Comparison of ENCODE assay signal across 18 cellular contexts in the genomic region with DNA sequence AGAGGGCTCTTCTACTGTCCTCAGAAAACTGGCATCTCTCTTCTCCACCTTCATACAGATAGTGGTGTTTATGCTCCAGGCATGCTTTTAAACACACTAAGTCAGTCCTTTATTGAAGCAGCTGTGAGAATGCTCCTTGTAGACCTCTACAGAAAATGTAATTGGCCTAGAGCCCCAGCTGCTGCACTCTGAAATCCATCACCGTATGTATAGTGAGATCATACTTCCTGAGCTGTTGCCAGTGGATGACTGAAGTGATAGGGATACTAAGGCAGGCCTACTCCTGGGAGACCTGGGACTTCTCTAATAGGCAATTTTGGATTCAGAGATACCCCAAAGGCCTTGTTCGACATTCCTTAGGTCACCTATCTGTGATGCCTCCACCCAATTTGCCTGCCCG.
"Had no signal": no experiment of that assay in that cellular context is flagged by ENCODE, and none has a peak within 500 bp of the region (broad histone marks: within the 10 kb centered on the region; RNA-seq: fewer than 3 reads in every experiment).

No MANE protein-coding gene starts in this region.

- DNase-seq: activated B cell treated with CpG ODN at 0.5 μM for 24 hours; activated CD4-positive, alpha-beta T cell treated with anti-CD3 and anti-CD28 coated beads, Interleukin-2, amount 10 ng/mL, durations not matched to agents 7 days and 5 days; activated CD8-positive, alpha-beta memory T cell treated with anti-CD3 and anti-CD28 coated beads for 24 hours; activated naive CD4-positive, alpha-beta T cell treated with anti-CD3 and anti-CD28 coated beads, Interleukin-2, amount 10 ng/mL, durations not matched to agents 7 days and 5 days; adrenal gland; body of pancreas; endodermal cell; heart left ventricle; ovary; sigmoid colon; stimulated activated CD4-positive, alpha-beta T cell treated with anti-CD3 and anti-CD28 coated beads, Interleukin-4, amount 100 ng/mL, for 1 hour; stimulated activated CD8-positive, alpha-beta memory T cell treated with anti-CD3 and anti-CD28 coated beads, Interleukin-4, amount 100 ng/mL, for 48 hours; stimulated activated naive CD8-positive, alpha-beta T cell treated with anti-CD3 and anti-CD28 coated beads, Interleukin-15, amount 100 ng/mL, for 72 hours had no signal

- H3K27ac Mint-ChIP-seq: activated B cell treated with CpG ODN at 0.5 μM for 24 hours; activated CD4-positive, alpha-beta T cell treated with anti-CD3 and anti-CD28 coated beads, Interleukin-2, amount 10 ng/mL, durations not matched to agents 7 days and 5 days; activated naive CD4-positive, alpha-beta T cell treated with anti-CD3 and anti-CD28 coated beads, Interleukin-2, amount 10 ng/mL, durations not matched to agents 7 days and 5 days; activated T-helper 17 cell treated with anti-CD3 and anti-CD28 coated beads, Interleukin-2, amount 50 U/mL, for 72 hours; dendritic cell treated with granulocyte-macrophage colony-stimulating factor and Interleukin-4, amounts not matched to agents 40 ng/mL and 50 ng/mL, for 4 days; endodermal cell; natural killer cell treated with Interleukin-12 subunit alpha and Interleukin-12 subunit beta and Interleukin-15 and Interleukin-18, amount 100 ng/mL, for 72 hours; stimulated activated naive CD8-positive, alpha-beta T cell treated with anti-CD3 and anti-CD28 coated beads, Interleukin-15, amount 100 ng/mL, for 72 hours; T-helper 1 cell treated with Interleukin-12 subunit alpha and Interleukin-12 subunit beta and Interleukin-4 antibody, amounts not matched to agents 30 μg/mL and 1 μg/mL, for 36 hours had no signal

- H3K27ac ChIP-seq: adrenal gland, body of pancreas, heart left ventricle, ovary, sigmoid colon, thoracic aorta had no signal

- H3K27me3 ChIP-seq: adrenal gland, body of pancreas, heart left ventricle, ovary, sigmoid colon had no signal

- H3K4me1 ChIP-seq: adrenal gland, body of pancreas, heart left ventricle, sigmoid colon had no signal

- H3K9me3 Mint-ChIP-seq: activated B cell treated with CpG ODN at 0.5 μM for 24 hours; activated CD4-positive, alpha-beta T cell treated with anti-CD3 and anti-CD28 coated beads, Interleukin-2, amount 10 ng/mL, durations not matched to agents 7 days and 5 days; activated naive CD4-positive, alpha-beta T cell treated with anti-CD3 and anti-CD28 coated beads, Interleukin-2, amount 10 ng/mL, durations not matched to agents 7 days and 5 days; dendritic cell treated with granulocyte-macrophage colony-stimulating factor and Interleukin-4, amounts not matched to agents 40 ng/mL and 50 ng/mL, for 4 days; endodermal cell; T-helper 1 cell treated with Interleukin-12 subunit alpha and Interleukin-12 subunit beta and Interleukin-4 antibody, amounts not matched to agents 30 μg/mL and 1 μg/mL, for 36 hours had no signal

- H3K4me3 ChIP-seq: adrenal gland, body of pancreas, heart left ventricle, ovary, sigmoid colon, thoracic aorta had no signal

- H3K9me3 ChIP-seq: adrenal gland, body of pancreas, heart left ventricle, ovary, sigmoid colon, thoracic aorta had no signal

- ATAC-seq: activated T-helper 17 cell treated with anti-CD3 and anti-CD28 coated beads, Interleukin-2, amount 50 U/mL, for 72 hours; body of pancreas; heart left ventricle; natural killer cell treated with Interleukin-12 subunit alpha and Interleukin-12 subunit beta and Interleukin-15 and Interleukin-18, amount 100 ng/mL, for 72 hours; stimulated activated naive CD8-positive, alpha-beta T cell treated with anti-CD3 and anti-CD28 coated beads, Interleukin-15, amount 100 ng/mL, for 72 hours had no signal

- H3K36me3 Mint-ChIP-seq: activated naive CD4-positive, alpha-beta T cell treated with anti-CD3 and anti-CD28 coated beads, Interleukin-2, amount 10 ng/mL, durations not matched to agents 7 days and 5 days; natural killer cell treated with Interleukin-12 subunit alpha and Interleukin-12 subunit beta and Interleukin-15 and Interleukin-18, amount 100 ng/mL, for 72 hours had no signal

- H3K36me3 ChIP-seq: adrenal gland, heart left ventricle, ovary, sigmoid colon, thoracic aorta had no signal
